ENCODE assay signal across 10 cellular contexts in the genomic region with DNA sequence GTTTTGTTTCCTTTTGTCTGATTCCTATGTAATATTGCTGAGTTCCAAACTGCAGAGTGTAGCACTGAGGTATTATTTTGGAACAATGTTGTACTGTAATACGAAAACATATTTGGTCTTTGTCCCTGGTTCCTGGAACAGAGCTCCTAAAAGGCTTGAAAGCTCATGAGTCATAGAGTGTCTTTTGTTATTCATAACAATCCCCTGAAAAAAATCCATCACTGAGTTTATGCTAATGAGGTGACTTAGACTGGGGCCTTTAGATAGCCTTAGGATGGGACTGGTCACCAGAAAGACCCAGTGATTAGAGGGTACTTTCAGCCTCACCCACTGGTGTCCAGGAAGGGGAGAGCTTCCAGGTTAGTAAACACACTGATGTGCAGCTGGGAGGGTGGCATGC.
DNase-seq lines count a peak whose midpoint lies in the region; ATAC-seq and TF ChIP-seq lines count a peak whose summit lies in the region.
"Had no signal": no experiment of that assay in that cellular context is flagged by ENCODE, and none has a peak within 500 bp of the region (broad histone marks: within the 10 kb centered on the region; RNA-seq: fewer than 3 reads in every experiment).

No MANE protein-coding gene starts in this region.

- DNase-seq in EH (ENCODE audit: low read depth), result peak; percentile 38
- peak; percentile 18 for DNase-seq in choroid plexus epithelial cell (ENCODE audit: low read depth)
- DNase-seq in mucosa of descending colon, result no peak
- DNase-seq in NCI-H1930 (lab: John Stamatoyannopoulos, UW), result no peak
- DNase-seq in retina, result no peak
- DNase-seq in H7, result no peak
- DNase-seq: DMS153; stimulated activated CD4-positive, alpha-beta T cell treated with anti-CD3 and anti-CD28 coated beads, Interleukin-4, amount 100 ng/mL, for 24 hours had no signal

- H3K27me3 ChIP-seq in H7 (ENCODE audit: control insufficient read depth, insufficient read depth, low read length), result no peaks in the 10 kb centered on the region

- no peaks in the 10 kb centered on the region for H3K9me3 ChIP-seq in mucosa of descending colon

- no peak overlapping the region for H3K4me3 ChIP-seq in choroid plexus epithelial cell (ENCODE audit: low read depth, low read length)
- no peak overlapping the region for H3K4me3 ChIP-seq in mucosa of descending colon
- H3K4me3 ChIP-seq in H7 (ENCODE audit: insufficient read depth, low read depth, low read length), result no peak overlapping the region

- ATAC-seq in GM21390 (IDR thresholded peaks at IDR 0.05; ENCODE audit: unreplicated experiment), result peak; percentile 76
- ATAC-seq in HG03354 (IDR thresholded peaks at IDR 0.05; ENCODE audit: poor library complexity, severe bottlenecking, unreplicated experiment), result peak; percentile 74
- no peak for ATAC-seq in mucosa of descending colon

- H3K36me3 ChIP-seq in mucosa of descending colon (ENCODE audit: low read depth) (no peaks in the 10 kb centered on the region), H7 (replicated peaks; ENCODE audit: control insufficient read depth, insufficient read depth, low read length) (no peaks in the 10 kb centered on the region)

- H3K4me1 ChIP-seq in mucosa of descending colon (ENCODE audit: low read depth), result no peaks in the 10 kb centered on the region

- TF ChIP-seq CTCF in choroid plexus epithelial cell (conservative IDR thresholded peaks at IDR 0.05; ENCODE audit: low read depth, low read length) (no peak), mucosa of descending colon (IDR thresholded peaks at IDR 0.05) (no peak)

- intact Hi-C loops in mucosa of descending colon (cut with DNase I, micrococcal nuclease), result no loop called here

Comparison
In these comparisons a context has a peak if more than half of its experiments do, and no peak if none do; other contexts are left out.
1. DNase-seq: peak in EH (single experiment) and choroid plexus epithelial cell (single experiment); none in mucosa of descending colon (0 of 3), NCI-H1930 (0 of 2), retina (single experiment) and H7 (single experiment).